Comparison of ENCODE assay signal across 8 cellular contexts in the genomic region with DNA sequence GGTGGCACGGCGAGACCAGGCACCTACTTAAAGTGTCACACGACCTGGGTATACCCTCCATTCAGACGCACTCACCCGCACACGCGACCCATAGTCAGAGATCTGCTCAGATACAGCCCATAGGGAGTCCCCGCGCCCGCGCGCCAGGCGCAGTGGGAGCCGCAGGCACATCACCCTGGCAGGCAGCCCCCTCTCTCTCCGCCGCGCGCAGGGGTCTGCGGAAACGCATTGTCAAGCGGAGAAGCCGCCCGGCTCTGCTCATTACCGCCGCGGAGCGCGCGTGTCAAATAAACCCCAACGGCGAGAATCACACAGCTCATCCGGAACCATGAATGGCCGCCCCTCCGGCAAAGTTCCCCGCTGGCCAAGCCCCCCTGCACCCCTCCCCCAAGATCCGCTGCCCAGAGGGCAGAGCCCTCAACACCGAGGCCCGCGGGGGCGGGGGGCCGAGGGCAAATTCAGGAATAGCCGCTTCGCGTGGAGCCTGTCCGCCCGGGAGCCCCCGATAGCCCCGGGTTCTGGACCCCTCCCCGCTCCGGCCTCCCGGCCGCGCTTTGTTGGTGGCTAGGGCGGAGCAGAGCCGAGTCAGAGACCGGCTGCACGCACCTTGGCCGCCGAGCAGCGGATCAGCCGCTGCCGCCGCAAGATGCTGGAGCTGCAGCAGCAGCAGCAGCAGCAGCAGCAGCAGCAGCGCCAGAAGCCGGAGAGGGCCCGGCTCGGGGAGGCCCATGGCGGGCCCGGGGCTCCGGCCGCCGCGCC. TPM values are rescaled to one million over a fixed set of nuclear protein-coding genes. Genes with fewer than 3 reads are reported as not detected.
DNase-seq lines count a peak whose midpoint lies in the region; ATAC-seq and TF ChIP-seq lines count a peak whose summit lies in the region.

No MANE protein-coding gene starts in this region.

- H3K27me3 Mint-ChIP-seq in activated T-helper 2 cell treated with anti-CD3 and anti-CD28 coated beads, Interferon-gamma antibody, Interleukin-2, Interleukin-4, amounts not matched to agents 10 μg/mL and 5 μg/mL and 100 μg/mL, durations not matched to agents 14 hours and 24 hours and 36 hours (ENCODE audit: low read depth): no peaks in the 10 kb centered on the region

- peaks cover 9% of the 10 kb centered on the region for H3K4me1 ChIP-seq in psoas muscle

- TF ChIP-seq CTCF in psoas muscle (IDR thresholded peaks at IDR 0.05): no peak

- peaks cover 41% of the 10 kb centered on the region for H3K36me3 Mint-ChIP-seq in activated T-helper 2 cell treated with anti-CD3 and anti-CD28 coated beads, Interferon-gamma antibody, Interleukin-2, Interleukin-4, amounts not matched to agents 10 μg/mL and 5 μg/mL and 100 μg/mL, durations not matched to agents 14 hours and 24 hours and 36 hours (ENCODE audit: low read depth)

- no peaks in the 10 kb centered on the region for H3K36me3 ChIP-seq in psoas muscle (ENCODE audit: insufficient read depth in 1 of 2, low read depth in 1 of 2)

- peak overlapping the region; percentile 74 for H3K4me3 ChIP-seq in psoas muscle

- intact Hi-C loops in activated T-helper 2 cell treated with anti-CD3 and anti-CD28 coated beads, Interferon-gamma antibody, Interleukin-2, Interleukin-4, amounts not matched to agents 10 μg/mL and 5 μg/mL and 100 μg/mL, durations not matched to agents 14 hours and 24 hours and 36 hours (cut with micrococcal nuclease): loop anchor here (2.0 to 10.0 kb wide), 7 partner anchors 33 to 620 kb away; a partner anchor contains a TSS
- intact Hi-C loops in psoas muscle (cut with DNase I): no loop called here

- no peaks in the 10 kb centered on the region for H3K9me3 Mint-ChIP-seq in activated T-helper 2 cell treated with anti-CD3 and anti-CD28 coated beads, Interferon-gamma antibody, Interleukin-2, Interleukin-4, amounts not matched to agents 10 μg/mL and 5 μg/mL and 100 μg/mL, durations not matched to agents 14 hours and 24 hours and 36 hours

- DNase-seq in NCI-H2081 (lab: John Stamatoyannopoulos, UW) (peak; percentile 29 to 56), NCI-H2081 treated with DMSO at 0.1 percent for 48 hours (lab: John Stamatoyannopoulos, UW) (no peak), glomerular visceral epithelial cell (ENCODE audit: extremely low spot score) (peak; percentile 41), psoas muscle (peak in 1 of 2 donors; percentile 63), G401 (ENCODE audit: low spot score) (no peak)
- DNase-seq in activated T-helper 2 cell treated with anti-CD3 and anti-CD28 coated beads, Interferon-gamma antibody, Interleukin-2, Interleukin-4, amounts not matched to agents 10 μg/mL and 5 μg/mL and 100 μg/mL, durations not matched to agents 14 hours and 24 hours and 36 hours (ENCODE audit: low spot score): peak; percentile 50

- H3K27ac ChIP-seq in psoas muscle: no peak overlapping the region

- 0 to 1% (median 1%) methylated on average over 46 to 73 of the region's 73 CpGs for WGBS in psoas muscle, 3 donors

- H3K4me1 Mint-ChIP-seq in activated T-helper 2 cell treated with anti-CD3 and anti-CD28 coated beads, Interferon-gamma antibody, Interleukin-2, Interleukin-4, amounts not matched to agents 10 μg/mL and 5 μg/mL and 100 μg/mL, durations not matched to agents 14 hours and 24 hours and 36 hours (ENCODE audit: low read depth): peaks cover 26% of the 10 kb centered on the region

- H3K27ac Mint-ChIP-seq in activated T-helper 2 cell treated with anti-CD3 and anti-CD28 coated beads, Interferon-gamma antibody, Interleukin-2, Interleukin-4, amounts not matched to agents 10 μg/mL and 5 μg/mL and 100 μg/mL, durations not matched to agents 14 hours and 24 hours and 36 hours: peak overlapping the region; percentile 97

- peak overlapping the region; percentile 96 for H3K4me3 Mint-ChIP-seq in activated T-helper 2 cell treated with anti-CD3 and anti-CD28 coated beads, Interferon-gamma antibody, Interleukin-2, Interleukin-4, amounts not matched to agents 10 μg/mL and 5 μg/mL and 100 μg/mL, durations not matched to agents 14 hours and 24 hours and 36 hours (ENCODE audit: low read depth)

- no peaks in the 10 kb centered on the region for H3K9me3 ChIP-seq in psoas muscle

- no peaks in the 10 kb centered on the region for H3K27me3 ChIP-seq in psoas muscle (ENCODE audit: insufficient read depth in 3 of 3, low read length in 2 of 3)

- in situ Hi-C loops in G401 (cut with HindIII; ENCODE audit: low sequenced_read_pairs): no loop called here

- ATAC-seq in HG03097 (IDR thresholded peaks at IDR 0.05; ENCODE audit: low FRiP score, unreplicated experiment): peak; percentile 4
- peak in 1 of 4 donors; percentile 14 for ATAC-seq in psoas muscle

TF ChIP-seq in PFSK-1, 5 proteins besides CTCF, POLR2A, EP300 and RAD21:
- TF ChIP-seq TAF1 (IDR thresholded peaks at IDR 0.05; ENCODE audit: borderline replicate concordance, insufficient read depth, low read length) (no peak), POLR2AphosphoS5 (IDR thresholded peaks at IDR 0.05; ENCODE audit: low read depth, low read length) (no peak; the same call in 1 of the 2 replicates), SIN3A (IDR thresholded peaks at IDR 0.05; ENCODE audit: borderline replicate concordance, insufficient read depth, low read length) (peak; percentile 53; the same call in 1 of the 2 replicates), FOXP2 (optimal IDR thresholded peaks at IDR 0.05; ENCODE audit: borderline replicate concordance, extremely low read depth, extremely low read length, insufficient read depth) (no peak)
- TF ChIP-seq, protein P1, sequence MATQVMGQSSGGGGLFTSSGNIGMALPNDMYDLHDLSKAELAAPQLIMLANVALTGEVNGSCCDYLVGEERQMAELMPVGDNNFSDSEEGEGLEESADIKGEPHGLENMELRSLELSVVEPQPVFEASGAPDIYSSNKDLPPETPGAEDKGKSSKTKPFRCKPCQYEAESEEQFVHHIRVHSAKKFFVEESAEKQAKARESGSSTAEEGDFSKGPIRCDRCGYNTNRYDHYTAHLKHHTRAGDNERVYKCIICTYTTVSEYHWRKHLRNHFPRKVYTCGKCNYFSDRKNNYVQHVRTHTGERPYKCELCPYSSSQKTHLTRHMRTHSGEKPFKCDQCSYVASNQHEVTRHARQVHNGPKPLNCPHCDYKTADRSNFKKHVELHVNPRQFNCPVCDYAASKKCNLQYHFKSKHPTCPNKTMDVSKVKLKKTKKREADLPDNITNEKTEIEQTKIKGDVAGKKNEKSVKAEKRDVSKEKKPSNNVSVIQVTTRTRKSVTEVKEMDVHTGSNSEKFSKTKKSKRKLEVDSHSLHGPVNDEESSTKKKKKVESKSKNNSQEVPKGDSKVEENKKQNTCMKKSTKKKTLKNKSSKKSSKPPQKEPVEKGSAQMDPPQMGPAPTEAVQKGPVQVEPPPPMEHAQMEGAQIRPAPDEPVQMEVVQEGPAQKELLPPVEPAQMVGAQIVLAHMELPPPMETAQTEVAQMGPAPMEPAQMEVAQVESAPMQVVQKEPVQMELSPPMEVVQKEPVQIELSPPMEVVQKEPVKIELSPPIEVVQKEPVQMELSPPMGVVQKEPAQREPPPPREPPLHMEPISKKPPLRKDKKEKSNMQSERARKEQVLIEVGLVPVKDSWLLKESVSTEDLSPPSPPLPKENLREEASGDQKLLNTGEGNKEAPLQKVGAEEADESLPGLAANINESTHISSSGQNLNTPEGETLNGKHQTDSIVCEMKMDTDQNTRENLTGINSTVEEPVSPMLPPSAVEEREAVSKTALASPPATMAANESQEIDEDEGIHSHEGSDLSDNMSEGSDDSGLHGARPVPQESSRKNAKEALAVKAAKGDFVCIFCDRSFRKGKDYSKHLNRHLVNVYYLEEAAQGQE (IDR thresholded peaks at IDR 0.05; ENCODE audit: insufficient read depth in 1 of 2, low read depth in 2 of 2, low read length in 2 of 2): no peak

RNA-seq across cellular contexts. Expression of a gene that starts 0.5 kb away (rescaled TPM):
- polyA plus RNA-seq in PFSK-1 (2012; ENCODE audit: insufficient read length, low read depth): 65.5 TPM
- total RNA-seq in activated T-helper 2 cell treated with anti-CD3 and anti-CD28 coated beads, Interferon-gamma antibody, Interleukin-2, Interleukin-4, amounts not matched to agents 10 μg/mL and 5 μg/mL and 100 μg/mL, durations not matched to agents 14 hours and 24 hours and 36 hours: 78.0 and 82.1 TPM in 2 replicates
- total RNA-seq in psoas muscle: 1 to 10 TPM in 2 of 4 donors, under 1 TPM in 2; 0.79 to 2.4 (median 1.1) TPM
- polyA plus RNA-seq in psoas muscle: 1 to 10 TPM in 1 of 3 donors, under 1 TPM in 2; 0.17 to 1.2 (median 0.94) TPM
- 7.0 and 8.0 TPM in 2 replicates for total RNA-seq in G401 (2014; rRNA removed; shearing (Covaris generic))

Comparison
In these comparisons a context has a peak if more than half of its experiments do, and no peak if none do; other contexts are left out.
1. DNase-seq: peak in NCI-H2081 (2 of 2), activated T-helper 2 cell treated with anti-CD3 and anti-CD28 coated beads, Interferon-gamma antibody, Interleukin-2, Interleukin-4, amounts not matched to agents 10 μg/mL and 5 μg/mL and 100 μg/mL, durations not matched to agents 14 hours and 24 hours and 36 hours (single experiment) and glomerular visceral epithelial cell (single experiment); none in NCI-H2081 treated with DMSO at 0.1 percent for 48 hours (single experiment) and G401 (single experiment).